8 cellular contexts compared by ENCODE assay signal in genomic region chr4:156294577-156294976, GRCh38.
DNase-seq lines count a peak whose midpoint lies in the region; ATAC-seq and TF ChIP-seq lines count a peak whose summit lies in the region.

No MANE protein-coding gene starts in this region.

- DNase-seq in AG09319 (ENCODE audit: extremely low read depth, low read depth) (no peak), HT-29 (ENCODE audit: low spot score) (peak; percentile 73), RPMI7951 (ENCODE audit: low read depth) (peak; percentile 90), foreskin keratinocyte (peak; percentile 50 to 86), thoracic aorta (ENCODE audit: low spot score) (no peak), hippocampal formation (lab: John Stamatoyannopoulos, UW) (no peak)
- DNase-seq in activated CD4-positive, CD25-positive, alpha-beta regulatory T cell (lab: John Stamatoyannopoulos, UW): no peak

- ATAC-seq in foreskin keratinocyte (peak; percentile 70), thoracic aorta (ENCODE audit: insufficient number of reproducible peaks, low FRiP score, low read depth) (peak; percentile 50), GM19463 (IDR thresholded peaks at IDR 0.05; ENCODE audit: unreplicated experiment) (no peak)

- no peaks in the 10 kb centered on the region for H3K27me3 ChIP-seq in foreskin keratinocyte
- no peaks in the 10 kb centered on the region for H3K27me3 ChIP-seq in thoracic aorta (replicated peaks; ENCODE audit: insufficient read depth)

- no peaks in the 10 kb centered on the region for H3K9me3 ChIP-seq in thoracic aorta

- no peaks in the 10 kb centered on the region for H3K36me3 ChIP-seq in thoracic aorta

- H3K4me1 ChIP-seq in foreskin keratinocyte (no peaks in the 10 kb centered on the region), thoracic aorta (ENCODE audit: control insufficient read depth in 1 of 2, low read depth in 2 of 2) (peaks cover 0 to 10% of the 10 kb centered on the region in 2 donors)

- H3K27ac ChIP-seq in foreskin keratinocyte (no peak overlapping the region), thoracic aorta (no peak overlapping the region)

- peak; percentile 7 for TF ChIP-seq CTCF in AG09319 (IDR thresholded peaks at IDR 0.05; ENCODE audit: low read depth, low read length)
- TF ChIP-seq CTCF in foreskin keratinocyte (conservative IDR thresholded peaks at IDR 0.05): peak; percentile 63
- TF ChIP-seq CTCF in thoracic aorta (IDR thresholded peaks at IDR 0.05): no peak

- no peak overlapping the region for H3K4me3 ChIP-seq in thoracic aorta

Comparison
In these comparisons a context has a peak if more than half of its experiments do, and no peak if none do; other contexts are left out.
1. DNase-seq: peak in HT-29 (single experiment), RPMI7951 (single experiment) and foreskin keratinocyte (2 of 2); none in AG09319 (single experiment), thoracic aorta (single experiment), hippocampal formation (0 of 2) and activated CD4-positive, CD25-positive, alpha-beta regulatory T cell (0 of 4).